ENCODE assay signal across 11 cellular contexts in the genomic region with DNA sequence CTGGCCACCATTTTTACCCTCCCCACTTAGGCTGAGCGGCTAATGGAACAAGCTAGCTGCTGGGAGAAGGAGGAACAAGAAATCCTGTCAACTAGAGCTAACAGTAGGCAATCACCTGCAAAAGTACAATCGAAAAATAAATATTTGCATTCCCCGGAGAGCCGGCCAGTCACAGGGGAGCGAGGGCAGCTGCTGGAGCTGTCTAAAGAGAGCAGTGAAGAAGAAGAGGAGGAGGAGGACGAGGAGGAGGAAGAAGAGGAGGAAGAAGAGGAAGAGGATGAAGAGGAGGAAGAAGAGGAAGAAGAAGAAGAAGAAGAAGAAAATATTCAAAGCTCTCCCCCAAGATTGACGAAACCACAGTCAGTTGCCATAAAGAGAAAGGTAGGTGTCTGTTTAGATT.
DNase-seq lines count a peak whose midpoint lies in the region; ATAC-seq and TF ChIP-seq lines count a peak whose summit lies in the region.
"Had no signal": no experiment of that assay in that cellular context is flagged by ENCODE, and none has a peak within 500 bp of the region (broad histone marks: within the 10 kb centered on the region; RNA-seq: fewer than 3 reads in every experiment).

No MANE protein-coding gene starts in this region.

- intact Hi-C loops in activated CD8-positive, alpha-beta T cell treated with anti-CD3 and anti-CD28 coated beads for 36 hours (cut with micrococcal nuclease) = loop anchor here (5.0 kb wide), 1 partner anchor 80 kb away; no protein-coding TSS in a partner anchor

- H3K27ac Mint-ChIP-seq in activated CD8-positive, alpha-beta T cell treated with anti-CD3 and anti-CD28 coated beads, Interleukin-2, amount 10 ng/mL, durations not matched to agents 7 days and 5 days = peak overlapping the region; percentile 32
- no peak overlapping the region for H3K27ac Mint-ChIP-seq in activated CD8-positive, alpha-beta T cell treated with anti-CD3 and anti-CD28 coated beads for 36 hours
- H3K27ac Mint-ChIP-seq in central memory CD8-positive, alpha-beta T cell (ENCODE audit: low read depth) = peak overlapping the region; percentile 57
- H3K27ac Mint-ChIP-seq in stimulated activated naive B cell treated with anti-CD40 and anti-IgM and Interleukin-4, amounts not matched to agents 10 μg/mL and 1 μg/mL and 100 μg/mL, for 72 hours = peak overlapping the region; percentile 16
- H3K27ac Mint-ChIP-seq: activated naive CD8-positive, alpha-beta T cell treated with anti-CD3 and anti-CD28 coated beads, Interleukin-2, amount 50 U/mL, for 24 hours had no signal

- H3K4me3 Mint-ChIP-seq in activated CD8-positive, alpha-beta T cell treated with anti-CD3 and anti-CD28 coated beads, Interleukin-2, amount 10 ng/mL, durations not matched to agents 7 days and 5 days = no peak overlapping the region
- no peak overlapping the region for H3K4me3 Mint-ChIP-seq in activated CD8-positive, alpha-beta T cell treated with anti-CD3 and anti-CD28 coated beads for 36 hours
- no peak overlapping the region for H3K4me3 Mint-ChIP-seq in central memory CD8-positive, alpha-beta T cell
- no peak overlapping the region for H3K4me3 Mint-ChIP-seq in stimulated activated naive B cell treated with anti-CD40 and anti-IgM and Interleukin-4, amounts not matched to agents 10 μg/mL and 1 μg/mL and 100 μg/mL, for 72 hours
- H3K4me3 Mint-ChIP-seq: activated naive CD8-positive, alpha-beta T cell treated with anti-CD3 and anti-CD28 coated beads, Interleukin-2, amount 50 U/mL, for 24 hours had no signal

- no peak for DNase-seq in activated CD8-positive, alpha-beta T cell treated with anti-CD3 and anti-CD28 coated beads, Interleukin-2, amount 10 ng/mL, durations not matched to agents 7 days and 5 days
- DNase-seq in activated CD8-positive, alpha-beta T cell treated with anti-CD3 and anti-CD28 coated beads for 36 hours = no peak
- DNase-seq in NCI-H2029 treated with DMSO at 0.1 percent for 48 hours (lab: John Stamatoyannopoulos, UW) = peak; percentile 33
- no peak for DNase-seq in central memory CD8-positive, alpha-beta T cell (ENCODE audit: low spot score in 2 of 2)
- no peak for DNase-seq in stimulated activated naive B cell treated with anti-CD40 and anti-IgM and Interleukin-4, amounts not matched to agents 10 μg/mL and 1 μg/mL and 100 μg/mL, for 72 hours
- no peak for DNase-seq in iPS-NIHi7 (ENCODE audit: extremely low spot score)
- DNase-seq in Ammon's horn (ENCODE audit: low spot score) = no peak
- DNase-seq: heart left ventricle had no signal

- no peaks in the 10 kb centered on the region for H3K27me3 Mint-ChIP-seq in activated CD8-positive, alpha-beta T cell treated with anti-CD3 and anti-CD28 coated beads, Interleukin-2, amount 10 ng/mL, durations not matched to agents 7 days and 5 days (ENCODE audit: low read depth)
- no peaks in the 10 kb centered on the region for H3K27me3 Mint-ChIP-seq in activated CD8-positive, alpha-beta T cell treated with anti-CD3 and anti-CD28 coated beads for 36 hours
- no peaks in the 10 kb centered on the region for H3K27me3 Mint-ChIP-seq in central memory CD8-positive, alpha-beta T cell
- H3K27me3 Mint-ChIP-seq in stimulated activated naive B cell treated with anti-CD40 and anti-IgM and Interleukin-4, amounts not matched to agents 10 μg/mL and 1 μg/mL and 100 μg/mL, for 72 hours = no peaks in the 10 kb centered on the region
- H3K27me3 Mint-ChIP-seq: activated naive CD8-positive, alpha-beta T cell treated with anti-CD3 and anti-CD28 coated beads, Interleukin-2, amount 50 U/mL, for 24 hours had no signal

- CTCF ChIA-PET in activated CD8-positive, alpha-beta T cell treated with anti-CD3 and anti-CD28 coated beads, Interleukin-2, amount 10 ng/mL, durations not matched to agents 7 days and 5 days (lab: Charles Lee) = interaction anchor here (0.6 to 3.5 kb wide), 31 partner anchors 8 to 786 kb away, joined by 3 to 54 read pairs (median 4); a partner anchor contains a TSS
- CTCF ChIA-PET in activated CD8-positive, alpha-beta T cell treated with anti-CD3 and anti-CD28 coated beads for 36 hours (lab: Charles Lee) = interaction anchor here (0.8 to 3.2 kb wide), 23 partner anchors 9 to 780 kb away, joined by 3 to 16 read pairs (median 4); no protein-coding TSS in a partner anchor

- H3K36me3 Mint-ChIP-seq in activated CD8-positive, alpha-beta T cell treated with anti-CD3 and anti-CD28 coated beads, Interleukin-2, amount 10 ng/mL, durations not matched to agents 7 days and 5 days (ENCODE audit: low read depth) = peaks cover 40% of the 10 kb centered on the region
- peaks cover 20% of the 10 kb centered on the region for H3K36me3 Mint-ChIP-seq in activated CD8-positive, alpha-beta T cell treated with anti-CD3 and anti-CD28 coated beads for 36 hours (ENCODE audit: low read depth)
- peaks cover 45% of the 10 kb centered on the region for H3K36me3 Mint-ChIP-seq in central memory CD8-positive, alpha-beta T cell (ENCODE audit: insufficient read depth)
- H3K36me3 Mint-ChIP-seq in stimulated activated naive B cell treated with anti-CD40 and anti-IgM and Interleukin-4, amounts not matched to agents 10 μg/mL and 1 μg/mL and 100 μg/mL, for 72 hours = peaks cover 43 to 46% of the 10 kb centered on the region in 2 donors

- H3K4me1 Mint-ChIP-seq in activated CD8-positive, alpha-beta T cell treated with anti-CD3 and anti-CD28 coated beads, Interleukin-2, amount 10 ng/mL, durations not matched to agents 7 days and 5 days (ENCODE audit: low read depth) = peaks cover 27% of the 10 kb centered on the region
- H3K4me1 Mint-ChIP-seq in activated CD8-positive, alpha-beta T cell treated with anti-CD3 and anti-CD28 coated beads for 36 hours (ENCODE audit: low read depth) = peaks cover 18% of the 10 kb centered on the region
- H3K4me1 Mint-ChIP-seq in central memory CD8-positive, alpha-beta T cell = peaks cover 7% of the 10 kb centered on the region
- peaks cover 8 to 18% of the 10 kb centered on the region in 2 donors for H3K4me1 Mint-ChIP-seq in stimulated activated naive B cell treated with anti-CD40 and anti-IgM and Interleukin-4, amounts not matched to agents 10 μg/mL and 1 μg/mL and 100 μg/mL, for 72 hours

- no peak for ATAC-seq in activated CD8-positive, alpha-beta T cell treated with anti-CD3 and anti-CD28 coated beads, Interleukin-2, amount 10 ng/mL, durations not matched to agents 7 days and 5 days
- no peak for ATAC-seq in activated CD8-positive, alpha-beta T cell treated with anti-CD3 and anti-CD28 coated beads for 36 hours
- ATAC-seq in central memory CD8-positive, alpha-beta T cell (replicated peaks; ENCODE audit: extremely low read depth, poor library complexity, severe bottlenecking) = no peak
- no peak for ATAC-seq in stimulated activated naive B cell treated with anti-CD40 and anti-IgM and Interleukin-4, amounts not matched to agents 10 μg/mL and 1 μg/mL and 100 μg/mL, for 72 hours (replicated peaks)
- no peak for ATAC-seq in GM18511 (IDR thresholded peaks at IDR 0.05; ENCODE audit: unreplicated experiment)
- ATAC-seq: sciatic nerve had no signal

- H3K9me3 Mint-ChIP-seq in activated CD8-positive, alpha-beta T cell treated with anti-CD3 and anti-CD28 coated beads, Interleukin-2, amount 10 ng/mL, durations not matched to agents 7 days and 5 days (ENCODE audit: insufficient read depth) = no peaks in the 10 kb centered on the region
- H3K9me3 Mint-ChIP-seq in activated CD8-positive, alpha-beta T cell treated with anti-CD3 and anti-CD28 coated beads for 36 hours = no peaks in the 10 kb centered on the region
- H3K9me3 Mint-ChIP-seq in central memory CD8-positive, alpha-beta T cell = no peaks in the 10 kb centered on the region
- H3K9me3 Mint-ChIP-seq in stimulated activated naive B cell treated with anti-CD40 and anti-IgM and Interleukin-4, amounts not matched to agents 10 μg/mL and 1 μg/mL and 100 μg/mL, for 72 hours = no peaks in the 10 kb centered on the region
- H3K9me3 Mint-ChIP-seq: activated naive CD8-positive, alpha-beta T cell treated with anti-CD3 and anti-CD28 coated beads, Interleukin-2, amount 50 U/mL, for 24 hours had no signal

- no peak for TF ChIP-seq CTCF in activated CD8-positive, alpha-beta T cell treated with anti-CD3 and anti-CD28 coated beads for 36 hours (IDR thresholded peaks at IDR 0.05)

- POLR2A ChIA-PET in activated CD8-positive, alpha-beta T cell treated with anti-CD3 and anti-CD28 coated beads, Interleukin-2, amount 10 ng/mL, durations not matched to agents 7 days and 5 days (lab: Charles Lee) = interaction anchor here (0.9 to 1.9 kb wide), 2 partner anchors 10 to 283 kb away, joined by 3 to 6 read pairs; no protein-coding TSS in a partner anchor
- POLR2A ChIA-PET in activated CD8-positive, alpha-beta T cell treated with anti-CD3 and anti-CD28 coated beads for 36 hours (lab: Charles Lee) = no interaction called here
